18 cellular contexts compared by ENCODE assay signal in genomic region chr4:67204441-67204840, GRCh38.
DNase-seq lines count a peak whose midpoint lies in the region; TF ChIP-seq lines count a peak whose summit lies in the region.
"Had no signal": no experiment of that assay in that cellular context is flagged by ENCODE, and none has a peak within 500 bp of the region (broad histone marks: within the 10 kb centered on the region; RNA-seq: fewer than 3 reads in every experiment).

No MANE protein-coding gene starts in this region.

- H3K27me3 Mint-ChIP-seq in HFFc6 (ENCODE audit: insufficient read depth), result no peaks in the 10 kb centered on the region

- H3K4me3 Mint-ChIP-seq in HFFc6, result no peak overlapping the region
- H3K4me3 Mint-ChIP-seq: activated CD4-positive, alpha-beta T cell treated with anti-CD3 and anti-CD28 coated beads for 36 hours had no signal

- DNase-seq in NCI-H1417 (lab: John Stamatoyannopoulos, UW) (peak in 2 of 3 experiments; percentile 55 to 70), NCI-H1417 treated with DMSO at 0.1 percent for 48 hours (lab: John Stamatoyannopoulos, UW) (no peak), NCI-H187 treated with DMSO at 0.1 percent for 48 hours (lab: John Stamatoyannopoulos, UW) (peak; percentile 57), OCI-M1 (lab: John Stamatoyannopoulos, UW) (peak; percentile 89), iPS-NIHi11 (ENCODE audit: low spot score) (peak; percentile 7), HFFc6 (no peak), NCI-H146 (lab: John Stamatoyannopoulos, UW) (no peak), NCI-H128 (lab: John Stamatoyannopoulos, UW; ENCODE audit: unreplicated experiment) (no peak)
- DNase-seq: 8988T; activated CD4-positive, alpha-beta T cell treated with anti-CD3 and anti-CD28 coated beads for 36 hours; cerebellar nuclear complex; DMS53; effector CD8-positive, alpha-beta T cell; glutamatergic neuron; NCI-H1092; NCI-H2227 treated with DMSO at 0.1 percent for 48 hours; PC-3; thyroid gland had no signal

- no peak for TF ChIP-seq CTCF in HFFc6 (IDR thresholded peaks at IDR 0.05)

- no peaks in the 10 kb centered on the region for H3K36me3 Mint-ChIP-seq in HFFc6 (ENCODE audit: low read depth)

- no peaks in the 10 kb centered on the region for H3K4me1 Mint-ChIP-seq in HFFc6 (ENCODE audit: low read depth)
- H3K4me1 Mint-ChIP-seq: activated CD4-positive, alpha-beta T cell treated with anti-CD3 and anti-CD28 coated beads for 36 hours had no signal

- H3K9me3 Mint-ChIP-seq in HFFc6, result peaks cover 35% of the 10 kb centered on the region

- no peak overlapping the region for H3K27ac Mint-ChIP-seq in HFFc6
- H3K27ac Mint-ChIP-seq: activated CD4-positive, alpha-beta T cell treated with anti-CD3 and anti-CD28 coated beads for 36 hours had no signal

Comparison
In these comparisons a context has a peak if more than half of its experiments do, and no peak if none do; other contexts are left out.
1. DNase-seq: peak in NCI-H1417 (2 of 3), NCI-H187 treated with DMSO at 0.1 percent for 48 hours (single experiment), OCI-M1 (single experiment) and iPS-NIHi11 (single experiment); none in NCI-H1417 treated with DMSO at 0.1 percent for 48 hours (single experiment), HFFc6 (single experiment), NCI-H146 (single experiment) and NCI-H128 (single experiment).